In the genomic region with DNA sequence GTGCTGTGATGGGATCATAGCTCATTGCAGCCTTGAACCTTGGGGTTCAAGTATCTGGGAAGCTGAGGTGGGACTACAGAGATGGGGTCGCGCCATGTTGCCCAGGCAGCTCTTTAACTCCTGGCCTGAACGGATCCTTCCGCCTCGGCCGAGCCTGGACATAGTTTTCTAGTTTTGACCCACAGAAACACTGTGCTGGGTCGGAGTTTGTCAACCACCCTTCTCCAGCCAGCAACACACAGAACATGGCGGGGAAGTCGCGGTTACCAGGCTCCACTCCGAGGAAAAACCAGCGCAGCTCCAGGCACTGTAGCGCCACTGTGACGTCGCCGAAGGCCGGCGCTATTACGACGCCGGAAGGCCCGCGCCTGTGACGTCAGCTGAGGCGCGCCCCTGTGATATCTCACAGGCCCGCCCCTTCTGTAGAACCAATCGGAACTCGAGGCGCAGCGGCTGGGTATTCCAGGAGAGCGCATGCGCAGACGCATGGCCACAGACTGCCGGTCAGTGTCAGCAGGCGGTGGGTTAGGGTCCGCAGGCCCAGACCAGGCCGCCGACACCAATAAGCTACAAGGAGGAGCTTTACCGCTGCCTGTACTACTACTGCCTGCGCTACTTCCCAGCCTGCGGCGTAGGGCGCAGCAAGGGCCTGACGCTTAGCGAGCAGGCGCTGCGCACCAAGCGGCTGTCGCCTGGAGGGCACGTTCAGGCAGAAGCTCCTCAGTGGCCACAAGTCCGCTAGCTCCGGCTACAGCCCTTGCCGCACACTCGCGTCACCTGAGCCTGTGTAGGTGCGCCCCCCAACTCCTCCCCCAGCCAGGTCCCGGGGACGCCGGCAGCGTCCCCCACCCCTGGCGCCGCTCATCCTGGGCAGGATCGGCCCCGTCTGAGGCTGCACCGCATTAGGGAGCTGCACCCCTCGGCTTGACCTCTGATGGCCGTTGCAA, we compare ENCODE assay signal across 1 cellular context.
TF ChIP-seq lines count a peak whose summit lies in the region.

No MANE protein-coding gene starts in this region.

TF ChIP-seq in SK-N-SH, 30 proteins besides CTCF, POLR2A, EP300 and RAD21 (continued from another document):
- TF ChIP-seq, protein P1, sequence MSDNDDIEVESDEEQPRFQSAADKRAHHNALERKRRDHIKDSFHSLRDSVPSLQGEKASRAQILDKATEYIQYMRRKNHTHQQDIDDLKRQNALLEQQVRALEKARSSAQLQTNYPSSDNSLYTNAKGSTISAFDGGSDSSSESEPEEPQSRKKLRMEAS (IDR thresholded peaks at IDR 0.05; ENCODE audit: low read depth) = peak; percentile 46
- TF ChIP-seq, protein P2, sequence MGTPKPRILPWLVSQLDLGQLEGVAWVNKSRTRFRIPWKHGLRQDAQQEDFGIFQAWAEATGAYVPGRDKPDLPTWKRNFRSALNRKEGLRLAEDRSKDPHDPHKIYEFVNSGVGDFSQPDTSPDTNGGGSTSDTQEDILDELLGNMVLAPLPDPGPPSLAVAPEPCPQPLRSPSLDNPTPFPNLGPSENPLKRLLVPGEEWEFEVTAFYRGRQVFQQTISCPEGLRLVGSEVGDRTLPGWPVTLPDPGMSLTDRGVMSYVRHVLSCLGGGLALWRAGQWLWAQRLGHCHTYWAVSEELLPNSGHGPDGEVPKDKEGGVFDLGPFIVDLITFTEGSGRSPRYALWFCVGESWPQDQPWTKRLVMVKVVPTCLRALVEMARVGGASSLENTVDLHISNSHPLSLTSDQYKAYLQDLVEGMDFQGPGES (IDR thresholded peaks at IDR 0.05; ENCODE audit: low read depth, low read length) = no peak
- no peak for TF ChIP-seq TEAD4 (IDR thresholded peaks at IDR 0.05; ENCODE audit: borderline replicate concordance, insufficient read depth)
- TF ChIP-seq ELF1 (IDR thresholded peaks at IDR 0.05) = peak; percentile 81
- TF ChIP-seq GATA2 (CRISPR knock-in tag; IDR thresholded peaks at IDR 0.05) = no peak
- no peak for TF ChIP-seq JUND (IDR thresholded peaks at IDR 0.05)
- TF ChIP-seq, protein P3, sequence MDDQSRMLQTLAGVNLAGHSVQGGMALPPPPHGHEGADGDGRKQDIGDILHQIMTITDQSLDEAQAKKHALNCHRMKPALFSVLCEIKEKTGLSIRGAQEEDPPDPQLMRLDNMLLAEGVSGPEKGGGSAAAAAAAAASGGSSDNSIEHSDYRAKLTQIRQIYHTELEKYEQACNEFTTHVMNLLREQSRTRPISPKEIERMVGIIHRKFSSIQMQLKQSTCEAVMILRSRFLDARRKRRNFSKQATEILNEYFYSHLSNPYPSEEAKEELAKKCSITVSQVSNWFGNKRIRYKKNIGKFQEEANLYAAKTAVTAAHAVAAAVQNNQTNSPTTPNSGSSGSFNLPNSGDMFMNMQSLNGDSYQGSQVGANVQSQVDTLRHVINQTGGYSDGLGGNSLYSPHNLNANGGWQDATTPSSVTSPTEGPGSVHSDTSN (IDR thresholded peaks at IDR 0.05) = no peak; the same call in 1 of the 2 replicates
- TF ChIP-seq RFX5 (IDR thresholded peaks at IDR 0.05; ENCODE audit: low read length) = peak; percentile 69
- TF ChIP-seq MEF2A (IDR thresholded peaks at IDR 0.05; ENCODE audit: borderline replicate concordance, low read depth) = no peak
- TF ChIP-seq SMC3 (IDR thresholded peaks at IDR 0.05; ENCODE audit: low read depth, low read length) = peak; percentile 8
- TF ChIP-seq, protein P4, sequence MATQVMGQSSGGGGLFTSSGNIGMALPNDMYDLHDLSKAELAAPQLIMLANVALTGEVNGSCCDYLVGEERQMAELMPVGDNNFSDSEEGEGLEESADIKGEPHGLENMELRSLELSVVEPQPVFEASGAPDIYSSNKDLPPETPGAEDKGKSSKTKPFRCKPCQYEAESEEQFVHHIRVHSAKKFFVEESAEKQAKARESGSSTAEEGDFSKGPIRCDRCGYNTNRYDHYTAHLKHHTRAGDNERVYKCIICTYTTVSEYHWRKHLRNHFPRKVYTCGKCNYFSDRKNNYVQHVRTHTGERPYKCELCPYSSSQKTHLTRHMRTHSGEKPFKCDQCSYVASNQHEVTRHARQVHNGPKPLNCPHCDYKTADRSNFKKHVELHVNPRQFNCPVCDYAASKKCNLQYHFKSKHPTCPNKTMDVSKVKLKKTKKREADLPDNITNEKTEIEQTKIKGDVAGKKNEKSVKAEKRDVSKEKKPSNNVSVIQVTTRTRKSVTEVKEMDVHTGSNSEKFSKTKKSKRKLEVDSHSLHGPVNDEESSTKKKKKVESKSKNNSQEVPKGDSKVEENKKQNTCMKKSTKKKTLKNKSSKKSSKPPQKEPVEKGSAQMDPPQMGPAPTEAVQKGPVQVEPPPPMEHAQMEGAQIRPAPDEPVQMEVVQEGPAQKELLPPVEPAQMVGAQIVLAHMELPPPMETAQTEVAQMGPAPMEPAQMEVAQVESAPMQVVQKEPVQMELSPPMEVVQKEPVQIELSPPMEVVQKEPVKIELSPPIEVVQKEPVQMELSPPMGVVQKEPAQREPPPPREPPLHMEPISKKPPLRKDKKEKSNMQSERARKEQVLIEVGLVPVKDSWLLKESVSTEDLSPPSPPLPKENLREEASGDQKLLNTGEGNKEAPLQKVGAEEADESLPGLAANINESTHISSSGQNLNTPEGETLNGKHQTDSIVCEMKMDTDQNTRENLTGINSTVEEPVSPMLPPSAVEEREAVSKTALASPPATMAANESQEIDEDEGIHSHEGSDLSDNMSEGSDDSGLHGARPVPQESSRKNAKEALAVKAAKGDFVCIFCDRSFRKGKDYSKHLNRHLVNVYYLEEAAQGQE (IDR thresholded peaks at IDR 0.05; ENCODE audit: low read depth, low read length) = no peak
- TF ChIP-seq FOXM1 (IDR thresholded peaks at IDR 0.05; ENCODE audit: low read depth) = no peak
- TF ChIP-seq RCOR1 (IDR thresholded peaks at IDR 0.05; ENCODE audit: low read length) = peak; percentile 68
- TF ChIP-seq, protein P5, sequence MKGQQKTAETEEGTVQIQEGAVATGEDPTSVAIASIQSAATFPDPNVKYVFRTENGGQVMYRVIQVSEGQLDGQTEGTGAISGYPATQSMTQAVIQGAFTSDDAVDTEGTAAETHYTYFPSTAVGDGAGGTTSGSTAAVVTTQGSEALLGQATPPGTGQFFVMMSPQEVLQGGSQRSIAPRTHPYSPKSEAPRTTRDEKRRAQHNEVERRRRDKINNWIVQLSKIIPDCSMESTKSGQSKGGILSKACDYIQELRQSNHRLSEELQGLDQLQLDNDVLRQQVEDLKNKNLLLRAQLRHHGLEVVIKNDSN (IDR thresholded peaks at IDR 0.05; ENCODE audit: borderline replicate concordance, low read depth) = peak; percentile 47; the same call in 1 of the 2 replicates
- TF ChIP-seq MXI1 (IDR thresholded peaks at IDR 0.05; ENCODE audit: low read depth, low read length) = peak; percentile 76
- 0 out of 2 replicates have a peak, but pooled peaks have one; percentile 17 for TF ChIP-seq TAF1 (IDR thresholded peaks at IDR 0.05; ENCODE audit: borderline replicate concordance, low read depth, low read length)
- TF ChIP-seq EZH2phosphoT487 (IDR thresholded peaks at IDR 0.05; ENCODE audit: borderline replicate concordance, low read depth) = no peak
- peak; percentile 97 for TF ChIP-seq POLR2AphosphoS5 (IDR thresholded peaks at IDR 0.05; ENCODE audit: low read depth, low read length)
- TF ChIP-seq NRF1 (IDR thresholded peaks at IDR 0.05; ENCODE audit: low read depth, low read length) = peak; percentile 70
